In the genomic region with DNA sequence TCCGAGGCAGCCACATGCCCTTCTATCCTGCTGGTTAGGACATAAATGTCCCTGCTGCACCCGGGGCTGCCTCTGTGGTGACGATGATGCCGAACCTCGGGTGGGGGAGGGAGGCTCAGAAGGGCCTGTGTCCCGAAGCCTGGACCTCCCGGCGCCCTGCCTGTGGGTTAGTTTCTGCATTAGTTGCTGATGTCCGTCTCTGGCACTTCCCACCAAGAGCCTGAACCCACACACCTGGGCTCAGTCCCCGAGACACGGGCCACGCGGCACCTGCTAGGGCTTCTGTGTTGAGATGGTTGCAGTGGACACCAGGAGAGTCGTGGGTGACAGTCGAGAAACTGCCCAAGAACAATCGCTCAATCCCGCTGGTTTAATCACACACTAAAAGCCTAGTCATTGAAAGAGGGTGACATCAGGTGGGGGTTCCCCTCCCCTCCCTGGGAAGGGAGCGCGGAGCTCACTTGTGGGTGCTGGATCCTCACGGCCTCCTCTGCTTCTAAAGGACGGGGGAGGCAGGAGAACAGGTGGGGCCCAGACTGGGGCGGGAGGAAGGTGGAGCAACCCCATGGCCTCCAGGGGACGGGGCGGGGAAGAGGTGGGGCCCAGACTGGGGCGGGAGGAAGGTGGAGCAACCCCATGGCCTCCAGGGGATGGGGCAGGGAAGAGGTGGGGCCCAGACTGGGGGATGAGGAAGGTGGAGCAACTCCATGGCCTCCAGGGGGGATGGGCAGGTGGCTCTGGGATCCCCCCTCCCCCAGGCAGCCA, we compare ENCODE assay signal across 8 cellular contexts. TPM values are rescaled to one million over a fixed set of nuclear protein-coding genes. Genes with fewer than 3 reads are reported as not detected.
A peak's percentile ranks its signal among the peaks of the same experiment; 100 is the strongest.
DNase-seq lines count a peak whose midpoint lies in the region; ATAC-seq and TF ChIP-seq lines count a peak whose summit lies in the region.
"Not testable (repeated sequence)": the region's sequence is repeated elsewhere in the genome, so short reads cannot be mapped to it uniquely, and the experiment has no call there.

No MANE protein-coding gene starts in this region.

- peak; percentile 84 for DNase-seq in activated CD8-positive, alpha-beta T cell treated with anti-CD3 and anti-CD28 coated beads, Interleukin-2, amount 10 ng/mL, durations not matched to agents 7 days and 5 days
- DNase-seq in effector memory CD8-positive, alpha-beta T cell = peak in 2 of 3 experiments; percentile 52 to 56
- DNase-seq in left lung = peak in 1 of 2 donors; percentile 83
- DNase-seq in stimulated activated CD8-positive, alpha-beta memory T cell treated with anti-CD3 and anti-CD28 coated beads, Interleukin-2, amount 100 ng/mL, for 48 hours (ENCODE audit: low read depth in 2 of 2) = peak; percentile 1 to 23

- peaks cover 16% of the 10 kb centered on the region for H3K4me1 ChIP-seq in DOHH2 (ENCODE audit: control insufficient read depth, low read length)
- H3K4me1 ChIP-seq in OCI-LY1 (ENCODE audit: insufficient read depth, low read length, severe bottlenecking); left lung: not testable (repeated sequence)

- H3K4me2 ChIP-seq in DOHH2 (ENCODE audit: low read length) (peak overlapping the region; percentile 65), OCI-LY1 (ENCODE audit: low read length) (peak overlapping the region; percentile 52)

- POLR2A ChIA-PET in activated CD8-positive, alpha-beta T cell treated with anti-CD3 and anti-CD28 coated beads, Interleukin-2, amount 10 ng/mL, durations not matched to agents 7 days and 5 days (lab: Charles Lee) = not testable (repeated sequence)

- H3K79me2 ChIP-seq in DOHH2 (ENCODE audit: control insufficient read depth, low read length); OCI-LY1 (ENCODE audit: insufficient read depth, low read length): not testable (repeated sequence)

- not testable (repeated sequence) for H3K27ac ChIP-seq in DOHH2 (ENCODE audit: low read depth, low read length); OCI-LY1 (ENCODE audit: low read depth, low read length, poor library complexity, severe bottlenecking); left lung

- H3K27ac Mint-ChIP-seq in activated CD8-positive, alpha-beta T cell treated with anti-CD3 and anti-CD28 coated beads, Interleukin-2, amount 10 ng/mL, durations not matched to agents 7 days and 5 days = not testable (repeated sequence)
- peak overlapping the region in 1 of 2 donors; percentile 67 for H3K27ac Mint-ChIP-seq in effector memory CD8-positive, alpha-beta T cell

- H3K27me3 ChIP-seq in DOHH2 (ENCODE audit: control insufficient read depth, low read length); OCI-LY1 (ENCODE audit: insufficient read depth, low read length): not testable (repeated sequence)
- H3K27me3 ChIP-seq in left lung = peaks cover 0 to 26% of the 10 kb centered on the region in 2 donors

- peak overlapping the region; percentile 18 for H3K4me3 Mint-ChIP-seq in activated CD8-positive, alpha-beta T cell treated with anti-CD3 and anti-CD28 coated beads, Interleukin-2, amount 10 ng/mL, durations not matched to agents 7 days and 5 days
- H3K4me3 Mint-ChIP-seq in effector memory CD8-positive, alpha-beta T cell = peak overlapping the region in 1 of 2 donors; percentile 75

- not testable (repeated sequence) for H3K9me3 ChIP-seq in DOHH2 (ENCODE audit: control insufficient read depth, insufficient read depth, low read length); OCI-LY1 (ENCODE audit: low read length); left lung

- H3K9me3 Mint-ChIP-seq in activated CD8-positive, alpha-beta T cell treated with anti-CD3 and anti-CD28 coated beads, Interleukin-2, amount 10 ng/mL, durations not matched to agents 7 days and 5 days (ENCODE audit: insufficient read depth) = not testable (repeated sequence)
- peaks cover 0 to 10% of the 10 kb centered on the region in 2 donors for H3K9me3 Mint-ChIP-seq in effector memory CD8-positive, alpha-beta T cell

- not testable (repeated sequence) for H3K9me2 ChIP-seq in DOHH2 (replicated peaks; ENCODE audit: control insufficient read depth, low read length); OCI-LY1 (ENCODE audit: low read depth, low read length)

- H3F3A ChIP-seq in DOHH2 (ENCODE audit: control insufficient read depth, insufficient read depth); OCI-LY1 (ENCODE audit: insufficient read depth, low read length): not testable (repeated sequence)

- H3K4me1 Mint-ChIP-seq in activated CD8-positive, alpha-beta T cell treated with anti-CD3 and anti-CD28 coated beads, Interleukin-2, amount 10 ng/mL, durations not matched to agents 7 days and 5 days (ENCODE audit: low read depth) = not testable (repeated sequence)
- H3K4me1 Mint-ChIP-seq in effector memory CD8-positive, alpha-beta T cell (ENCODE audit: low read depth in 2 of 2) = peaks cover 0 to 13% of the 10 kb centered on the region in 2 donors

- not testable (repeated sequence) for H3K36me3 ChIP-seq in DOHH2 (ENCODE audit: control insufficient read depth, low read length); OCI-LY1 (ENCODE audit: insufficient read depth, low read length); left lung

- not testable (repeated sequence) for TF ChIP-seq CTCF in DOHH2 (IDR thresholded peaks at IDR 0.05; ENCODE audit: low read depth, low read length, poor library complexity, severe bottlenecking); OCI-LY1 (IDR thresholded peaks at IDR 0.05; ENCODE audit: low read length); left lung (IDR thresholded peaks at IDR 0.05)

- H3K4me3 ChIP-seq in DOHH2 (ENCODE audit: low read length) (peak overlapping the region; percentile 52), OCI-LY1 (ENCODE audit: low read depth, low read length, poor library complexity, severe bottlenecking) (peak overlapping the region; percentile 44)
- not testable (repeated sequence) for H3K4me3 ChIP-seq in left lung

- CTCF ChIA-PET in activated CD8-positive, alpha-beta T cell treated with anti-CD3 and anti-CD28 coated beads, Interleukin-2, amount 10 ng/mL, durations not matched to agents 7 days and 5 days (lab: Charles Lee) = not testable (repeated sequence)

- peak; percentile 100 for ATAC-seq in GM21447 (IDR thresholded peaks at IDR 0.05; ENCODE audit: unreplicated experiment)
- peak; percentile 99 for ATAC-seq in HG03460 (IDR thresholded peaks at IDR 0.05; ENCODE audit: unreplicated experiment)
- peak; percentile 100 for ATAC-seq in activated CD8-positive, alpha-beta T cell treated with anti-CD3 and anti-CD28 coated beads, Interleukin-2, amount 10 ng/mL, durations not matched to agents 7 days and 5 days
- peak; percentile 92 for ATAC-seq in effector memory CD8-positive, alpha-beta T cell (replicated peaks)
- peak; percentile 100 for ATAC-seq in left lung

- not testable (repeated sequence) for H4K20me1 ChIP-seq in DOHH2 (ENCODE audit: control insufficient read depth, insufficient read depth, low read depth, low read length); OCI-LY1 (ENCODE audit: insufficient read depth, low read length)

- not testable (repeated sequence) for H2AFZ ChIP-seq in OCI-LY1 (ENCODE audit: low read length)

- intact Hi-C loops in left lung (cut with DNase I) = not testable (repeated sequence)

- not testable (repeated sequence) for H3K27me3 Mint-ChIP-seq in activated CD8-positive, alpha-beta T cell treated with anti-CD3 and anti-CD28 coated beads, Interleukin-2, amount 10 ng/mL, durations not matched to agents 7 days and 5 days (ENCODE audit: low read depth); effector memory CD8-positive, alpha-beta T cell

- not testable (repeated sequence) for H3K36me3 Mint-ChIP-seq in activated CD8-positive, alpha-beta T cell treated with anti-CD3 and anti-CD28 coated beads, Interleukin-2, amount 10 ng/mL, durations not matched to agents 7 days and 5 days (ENCODE audit: low read depth)
- H3K36me3 Mint-ChIP-seq in effector memory CD8-positive, alpha-beta T cell (ENCODE audit: insufficient read depth) = peaks cover 11% of the 10 kb centered on the region

- H3K9ac ChIP-seq in OCI-LY1 (ENCODE audit: low read length) = not testable (repeated sequence)

RNA-seq across cellular contexts. Expression of gene SFSWAP, which starts 29.0 kb away (rescaled TPM):
- 10 to 100 TPM; 50.4 to 53.6 TPM for total RNA-seq in activated CD8-positive, alpha-beta T cell treated with anti-CD3 and anti-CD28 coated beads, Interleukin-2, amount 10 ng/mL, durations not matched to agents 7 days and 5 days
- total RNA-seq in left lung = 10 to 100 TPM; 26.0 to 38.3 TPM
